In the genomic region with DNA sequence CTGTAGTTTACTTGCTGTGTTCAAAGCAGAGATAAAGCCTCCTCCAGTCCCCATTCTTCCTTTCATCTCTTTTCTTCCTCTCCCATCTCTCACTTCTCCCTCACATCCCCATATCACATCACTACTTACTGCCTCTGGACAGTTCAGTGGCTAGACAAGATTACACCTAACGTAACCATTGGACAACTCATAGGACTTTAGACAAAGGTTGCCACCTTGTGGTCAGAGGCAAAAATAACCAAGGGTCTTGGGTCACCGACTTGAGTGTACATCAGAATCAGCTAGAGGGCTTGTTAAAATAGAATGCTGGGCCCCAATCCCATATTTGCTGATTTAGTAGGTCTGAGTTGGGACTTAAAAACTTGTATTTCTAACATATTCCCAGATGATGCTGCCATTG, we compare ENCODE assay signal across 8 cellular contexts.
A peak's percentile ranks its signal among the peaks of the same experiment; 100 is the strongest.
DNase-seq lines count a peak whose midpoint lies in the region; ATAC-seq and TF ChIP-seq lines count a peak whose summit lies in the region.

No MANE protein-coding gene starts in this region.

- no peaks in the 10 kb centered on the region for H3K4me1 ChIP-seq in A673 (ENCODE audit: insufficient read depth, low read length, poor library complexity, severe bottlenecking)

- CTCF ChIA-PET in A673 (lab: Charles Lee), result interaction anchor here (0.5 to 1.1 kb wide), 2 partner anchors 479 to 1899 kb away, joined by 3 read pairs; no protein-coding TSS in a partner anchor

- no peak overlapping the region for H3K27ac ChIP-seq in A673 (ENCODE audit: low read depth, low read length, poor library complexity, severe bottlenecking)

- POLR2A ChIA-PET in A673 (lab: Charles Lee; ENCODE audit: low non-redundant PET), result no interaction called here

- no peaks in the 10 kb centered on the region for H3K27me3 ChIP-seq in A673 (replicated peaks; ENCODE audit: insufficient read depth, low read depth, low read length, poor library complexity)

- H3K9me3 ChIP-seq in A673 (ENCODE audit: low read depth, low read length, poor library complexity, severe bottlenecking), result no peaks in the 10 kb centered on the region

- no peaks in the 10 kb centered on the region for H3K36me3 ChIP-seq in A673 (ENCODE audit: insufficient read depth, low read length, poor library complexity, severe bottlenecking)

- H3K4me3 ChIP-seq in A673 (ENCODE audit: low read depth, low read length, poor library complexity, severe bottlenecking), result no peak overlapping the region

- ATAC-seq in HG02970 (IDR thresholded peaks at IDR 0.05; ENCODE audit: low FRiP score, unreplicated experiment) (peak; percentile 69), HG02840 (IDR thresholded peaks at IDR 0.05; ENCODE audit: low FRiP score, unreplicated experiment) (no peak)

- peak; percentile 80 for DNase-seq in A673 (ENCODE audit: low spot score)
- peak; percentile 43 for DNase-seq in ELR (ENCODE audit: low read depth)
- DNase-seq in NCI-H82 treated with DMSO at 0.1 percent for 48 hours (lab: John Stamatoyannopoulos, UW; ENCODE audit: unreplicated experiment), result peak; percentile 8
- DNase-seq in amniotic stem cell (lab: John Stamatoyannopoulos, UW), result peak; percentile 0
- peak; percentile 63 for DNase-seq in iris pigment epithelial cell (ENCODE audit: low read depth)
- DNase-seq in stimulated activated CD8-positive, alpha-beta memory T cell treated with anti-CD3 and anti-CD28 coated beads, Interleukin-4, amount 100 ng/mL, for 48 hours, result peak; percentile 25

- no TSS peak for BruUV-seq in A673 (replicated peaks; lab: Mats Ljungman, UMichigan)

- intact Hi-C loops in A673 (cut with micrococcal nuclease; ENCODE audit: unreplicated experiment), result loop anchor here (5.0 to 10.0 kb wide), 2 partner anchors 478 to 665 kb away; no protein-coding TSS in a partner anchor

- TF ChIP-seq CTCF in A673 (conservative IDR thresholded peaks at IDR 0.05; ENCODE audit: low read depth, low read length), result peak; percentile 75

Comparison
In these comparisons a context has a peak if more than half of its experiments do, and no peak if none do; other contexts are left out.
1. DNase-seq: peak in every context shown above with its lines; median percentile 80 in A673; 63 in iris pigment epithelial cell; 43 in ELR; 25 in stimulated activated CD8-positive, alpha-beta memory T cell treated with anti-CD3 and anti-CD28 coated beads, Interleukin-4, amount 100 ng/mL, for 48 hours; 8 in NCI-H82 treated with DMSO at 0.1 percent for 48 hours; 0 in amniotic stem cell.